ENCODE assay signal across 8 cellular contexts in the genomic region with DNA sequence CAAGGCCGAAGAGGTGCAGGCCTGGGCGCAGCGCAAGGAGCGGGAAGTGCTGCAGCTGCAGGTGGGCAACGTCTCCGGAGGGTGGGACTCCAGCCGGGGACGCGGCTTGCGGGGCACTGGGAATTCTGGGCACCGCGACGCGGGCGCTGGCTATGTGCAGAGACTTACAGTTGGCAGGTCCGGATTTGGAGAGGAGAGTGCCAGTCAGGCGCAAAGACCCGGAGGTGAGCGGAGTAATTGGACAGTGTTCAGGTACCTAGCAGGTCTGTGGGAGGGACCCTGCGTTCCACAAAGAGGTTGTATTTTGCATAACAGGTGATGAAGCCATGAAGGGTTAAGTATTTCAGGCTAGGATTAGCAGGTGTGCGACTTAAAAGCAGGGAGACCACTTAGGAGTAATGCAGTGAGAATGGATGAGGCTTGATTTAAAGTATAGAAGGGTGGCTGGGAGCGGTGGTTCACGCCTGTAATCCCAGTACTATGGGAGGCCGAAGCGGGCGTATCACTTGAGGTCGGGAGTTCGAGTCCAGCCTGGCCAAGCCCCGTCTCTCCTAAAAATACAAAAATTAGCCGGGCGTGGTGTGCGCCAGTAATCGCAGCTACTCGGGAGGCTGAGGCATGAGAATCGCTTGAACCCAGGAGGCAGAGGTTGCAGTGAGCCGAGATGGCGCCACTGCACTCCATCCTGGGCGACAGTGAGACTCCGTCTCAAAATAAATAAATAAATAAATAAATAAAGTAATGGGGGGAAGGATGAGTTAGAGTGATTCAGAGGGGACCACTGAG. TPM values are rescaled to one million over a fixed set of nuclear protein-coding genes. Genes with fewer than 3 reads are reported as not detected.
DNase-seq lines count a peak whose midpoint lies in the region; ATAC-seq lines count a peak whose summit lies in the region.

No MANE protein-coding gene starts in this region.

- ATAC-seq in activated naive CD4-positive, alpha-beta T cell treated with anti-CD3 and anti-CD28 coated beads, Interleukin-2, amount 50 U/mL, for 72 hours = no peak
- ATAC-seq in stimulated activated effector memory CD8-positive, alpha-beta T cell treated with anti-CD3 and anti-CD28 coated beads, Interleukin-12 subunit alpha, Interleukin-12 subunit beta, amount 100 ng/mL, for 72 hours = no peak
- ATAC-seq in HG02588 (IDR thresholded peaks at IDR 0.05; ENCODE audit: unreplicated experiment) = no peak
- ATAC-seq in GM21619 (IDR thresholded peaks at IDR 0.05; ENCODE audit: unreplicated experiment) = no peak

- H3K4me1 ChIP-seq in iPS-18a (ENCODE audit: control insufficient read depth, low read depth, low read length) = peaks cover 9% of the 10 kb centered on the region

- H3K9ac ChIP-seq in iPS-18a (ENCODE audit: low read length) = peak overlapping the region; percentile 86

- DNase-seq in activated CD4-positive, alpha-beta T cell treated with anti-CD3 and anti-CD28 coated beads for 48 hours = peak; percentile 27
- DNase-seq in activated CD4-positive, alpha-beta T cell treated with anti-CD3 and anti-CD28 coated beads, Interleukin-2, amount 50 U/mL, for 4 hours = no peak
- peak; percentile 87 for DNase-seq in NCI-H187 treated with DMSO at 0.1 percent for 48 hours (lab: John Stamatoyannopoulos, UW)
- DNase-seq in activated naive CD4-positive, alpha-beta T cell treated with anti-CD3 and anti-CD28 coated beads, Interleukin-2, amount 50 U/mL, for 72 hours (ENCODE audit: low spot score in 2 of 2) = no peak
- no peak for DNase-seq in stimulated activated effector memory CD8-positive, alpha-beta T cell treated with anti-CD3 and anti-CD28 coated beads, Interleukin-12 subunit alpha, Interleukin-12 subunit beta, amount 100 ng/mL, for 72 hours (ENCODE audit: low spot score in 2 of 2)

- peak overlapping the region; percentile 92 for H3K4me3 Mint-ChIP-seq in stimulated activated effector memory CD8-positive, alpha-beta T cell treated with anti-CD3 and anti-CD28 coated beads, Interleukin-12 subunit alpha, Interleukin-12 subunit beta, amount 100 ng/mL, for 72 hours

- H3K9me3 ChIP-seq in iPS-18a (ENCODE audit: control insufficient read depth, low read depth, low read length) = no peaks in the 10 kb centered on the region

- no peaks in the 10 kb centered on the region for H3K27me3 ChIP-seq in iPS-18a (ENCODE audit: control insufficient read depth, insufficient read depth, low read length)

- H3K27ac Mint-ChIP-seq in activated naive CD4-positive, alpha-beta T cell treated with anti-CD3 and anti-CD28 coated beads, Interleukin-2, amount 50 U/mL, for 72 hours = peak overlapping the region; percentile 78 to 89
- peak overlapping the region; percentile 90 for H3K27ac Mint-ChIP-seq in stimulated activated effector memory CD8-positive, alpha-beta T cell treated with anti-CD3 and anti-CD28 coated beads, Interleukin-12 subunit alpha, Interleukin-12 subunit beta, amount 100 ng/mL, for 72 hours

- peaks cover 22% of the 10 kb centered on the region for H3K36me3 ChIP-seq in iPS-18a (ENCODE audit: control insufficient read depth, low read depth, low read length)

- H3K9me3 Mint-ChIP-seq in activated naive CD4-positive, alpha-beta T cell treated with anti-CD3 and anti-CD28 coated beads, Interleukin-2, amount 50 U/mL, for 72 hours = no peaks in the 10 kb centered on the region
- H3K9me3 Mint-ChIP-seq in stimulated activated effector memory CD8-positive, alpha-beta T cell treated with anti-CD3 and anti-CD28 coated beads, Interleukin-12 subunit alpha, Interleukin-12 subunit beta, amount 100 ng/mL, for 72 hours = no peaks in the 10 kb centered on the region

- H3K4me3 ChIP-seq in iPS-18a (ENCODE audit: low read length) = peak overlapping the region; percentile 92

- peaks cover 22 to 23% of the 10 kb centered on the region in 2 donors for H3K36me3 Mint-ChIP-seq in activated naive CD4-positive, alpha-beta T cell treated with anti-CD3 and anti-CD28 coated beads, Interleukin-2, amount 50 U/mL, for 72 hours
- H3K36me3 Mint-ChIP-seq in stimulated activated effector memory CD8-positive, alpha-beta T cell treated with anti-CD3 and anti-CD28 coated beads, Interleukin-12 subunit alpha, Interleukin-12 subunit beta, amount 100 ng/mL, for 72 hours = peaks cover 50% of the 10 kb centered on the region

- H3K4me1 Mint-ChIP-seq in stimulated activated effector memory CD8-positive, alpha-beta T cell treated with anti-CD3 and anti-CD28 coated beads, Interleukin-12 subunit alpha, Interleukin-12 subunit beta, amount 100 ng/mL, for 72 hours = peaks cover 32% of the 10 kb centered on the region

- H3K27ac ChIP-seq in iPS-18a (ENCODE audit: low read length) = no peak overlapping the region

RNA-seq across cellular contexts. Expression of a gene that starts 1.0 kb away (rescaled TPM):
- total RNA-seq in activated naive CD4-positive, alpha-beta T cell treated with anti-CD3 and anti-CD28 coated beads, Interleukin-2, amount 50 U/mL, for 72 hours = 10 to 100 TPM; 39.3 to 60.0 TPM

RNA-seq across cellular contexts. Expression of a gene that starts 3.4 kb away (rescaled TPM):
- total RNA-seq in activated naive CD4-positive, alpha-beta T cell treated with anti-CD3 and anti-CD28 coated beads, Interleukin-2, amount 50 U/mL, for 72 hours = 1 to 10 TPM in 1 of 2 donors, under 1 TPM in 1; 0.99 to 2.5 TPM

RNA-seq across cellular contexts. Expression of a gene that starts 24.6 kb away (rescaled TPM):
- not detected for total RNA-seq in activated naive CD4-positive, alpha-beta T cell treated with anti-CD3 and anti-CD28 coated beads, Interleukin-2, amount 50 U/mL, for 72 hours

RNA-seq across cellular contexts. Expression of a gene that starts 37.7 kb away (rescaled TPM):
- total RNA-seq in activated naive CD4-positive, alpha-beta T cell treated with anti-CD3 and anti-CD28 coated beads, Interleukin-2, amount 50 U/mL, for 72 hours = under 1 TPM in 1 of 2 donors, not detected in 1; 0.45 TPM

Comparison
In these comparisons a context has a peak if more than half of its experiments do, and no peak if none do; other contexts are left out.
1. DNase-seq: peak in activated CD4-positive, alpha-beta T cell treated with anti-CD3 and anti-CD28 coated beads for 48 hours (single experiment) and NCI-H187 treated with DMSO at 0.1 percent for 48 hours (single experiment); none in activated CD4-positive, alpha-beta T cell treated with anti-CD3 and anti-CD28 coated beads, Interleukin-2, amount 50 U/mL, for 4 hours (0 of 2), activated naive CD4-positive, alpha-beta T cell treated with anti-CD3 and anti-CD28 coated beads, Interleukin-2, amount 50 U/mL, for 72 hours (0 of 2) and stimulated activated effector memory CD8-positive, alpha-beta T cell treated with anti-CD3 and anti-CD28 coated beads, Interleukin-12 subunit alpha, Interleukin-12 subunit beta, amount 100 ng/mL, for 72 hours (0 of 2).